ENCODE assay signal across 8 cellular contexts in genomic region chr5:14581333-14581890, GRCh38. TPM values are rescaled to one million over a fixed set of nuclear protein-coding genes. Genes with fewer than 3 reads are reported as not detected.
DNase-seq lines count a peak whose midpoint lies in the region; ATAC-seq and TF ChIP-seq lines count a peak whose summit lies in the region.

Gene OTULINL, plus strand, starts transcription at chr5:14581792. Its CDS starts 103 bp downstream, at chr5:14581895.

- peaks cover 8% of the 10 kb centered on the region; the same call in 1 of the 2 replicates for H3K4me1 ChIP-seq in SJCRH30
- no peaks in the 10 kb centered on the region for H3K4me1 ChIP-seq in foreskin keratinocyte
- no peaks in the 10 kb centered on the region for H3K4me1 ChIP-seq in neuronal stem cell (ENCODE audit: control insufficient read depth in 2 of 2, insufficient read depth in 1 of 2, low read depth in 1 of 2, low read length in 2 of 2)

- no peak within 1 kb of the TSS for H2BK120ac ChIP-seq in neuronal stem cell (ENCODE audit: low read depth, low read length)

- H3K14ac ChIP-seq in neuronal stem cell (ENCODE audit: low read length): no peak within 1 kb of the TSS

- H3K79me1 ChIP-seq in neuronal stem cell (ENCODE audit: low read depth, low read length): peaks cover 2% of the 10 kb centered on the region

- H3K18ac ChIP-seq in neuronal stem cell (ENCODE audit: low read length): peak within 1 kb of the TSS; percentile 93

- peak within 1 kb of the TSS; percentile 67 for H3K23ac ChIP-seq in neuronal stem cell (ENCODE audit: low read depth, low read length, poor library complexity)

- H2BK12ac ChIP-seq in neuronal stem cell (ENCODE audit: low read length): no peak within 1 kb of the TSS

- H3K9me3 ChIP-seq in SJCRH30 (replicated peaks) (0 out of 2 replicates have a peak, but pooled peaks cover 4% of the 10 kb centered on the region), neuronal stem cell (replicated peaks in 1 of 2; ENCODE audit: control insufficient read depth in 2 of 2, insufficient read depth in 1 of 2, low read depth in 1 of 2, low read length in 2 of 2) (peaks cover 0 to 6% of the 10 kb centered on the region in 2 donors)

- H3K4me3 ChIP-seq in LNCaP clone FGC (ENCODE audit: low read depth, low read length) (peak within 1 kb of the TSS; percentile 62), SJCRH30 (peak within 1 kb of the TSS; percentile 73), neuronal stem cell (ENCODE audit: low read length in 2 of 2) (peak within 1 kb of the TSS; percentile 58 to 83)

- H3K36me3 ChIP-seq in SJCRH30 (no peaks in the 10 kb centered on the region), neuronal stem cell (replicated peaks in 1 of 2; ENCODE audit: control insufficient read depth in 2 of 2, insufficient read depth in 2 of 2, low read length in 2 of 2) (no peaks in the 10 kb centered on the region)

- peak within 1 kb of the TSS; percentile 94 for H3K4me2 ChIP-seq in neuronal stem cell (ENCODE audit: insufficient read depth, low read length, poor library complexity, severe bottlenecking)

- H3K4ac ChIP-seq in neuronal stem cell (ENCODE audit: low read length): no peak within 1 kb of the TSS

- H3K27me3 ChIP-seq in SJCRH30 (no peaks in the 10 kb centered on the region), foreskin keratinocyte (peaks cover 70% of the 10 kb centered on the region), neuronal stem cell (ENCODE audit: control insufficient read depth in 3 of 3, insufficient read depth in 3 of 3, low read depth in 1 of 3, low read length in 3 of 3) (peaks cover 0 to 46% (median 8%) of the 10 kb centered on the region in 3 experiments)

- H2BK5ac ChIP-seq in neuronal stem cell (ENCODE audit: low read length): peak within 1 kb of the TSS; percentile 77

- peak; percentile 94 for ATAC-seq in foreskin keratinocyte

- H2AK5ac ChIP-seq in neuronal stem cell (ENCODE audit: low read depth, low read length): no peak within 1 kb of the TSS

- no peak for TF ChIP-seq CTCF in LNCaP clone FGC (IDR thresholded peaks at IDR 0.05; ENCODE audit: control insufficient read depth, extremely low read depth, insufficient read depth)
- no peak for TF ChIP-seq CTCF in foreskin keratinocyte (conservative IDR thresholded peaks at IDR 0.05)
- TF ChIP-seq CTCF in subcutaneous adipose tissue (IDR thresholded peaks at IDR 0.05; ENCODE audit: low read depth): no peak

- DNase-seq in Daoy (ENCODE audit: low read depth) (peak; percentile 88), H4 (ENCODE audit: low spot score) (peak; percentile 48), LNCaP clone FGC (ENCODE audit: low read depth) (no peak), SJCRH30 (peak; percentile 84 to 85), foreskin keratinocyte (peak in 1 of 2 donors; percentile 12), neuronal stem cell (ENCODE audit: low spot score) (peak; percentile 91)
- DNase-seq in activated effector memory CD4-positive, alpha-beta T cell treated with anti-CD3 and anti-CD28 coated beads, Interleukin-2, amount 50 U/mL, for 16 hours: peak; percentile 95

- peak within 1 kb of the TSS; percentile 44; the same call in 1 of the 2 replicates for H3K27ac ChIP-seq in SJCRH30
- no peak within 1 kb of the TSS for H3K27ac ChIP-seq in foreskin keratinocyte
- no peak within 1 kb of the TSS for H3K27ac ChIP-seq in neuronal stem cell (replicated peaks; ENCODE audit: low read length)

- H4K91ac ChIP-seq in neuronal stem cell (ENCODE audit: low read depth, low read length, poor library complexity): peak within 1 kb of the TSS; percentile 79

- H4K8ac ChIP-seq in neuronal stem cell (ENCODE audit: low read depth, low read length): no peak within 1 kb of the TSS

- peak within 1 kb of the TSS; percentile 67 for H3K9ac ChIP-seq in neuronal stem cell (ENCODE audit: low read depth, low read length, poor library complexity)

- H2AFZ ChIP-seq in neuronal stem cell (ENCODE audit: low read length): peak within 1 kb of the TSS; percentile 99

- WGBS in neuronal stem cell (ENCODE audit: extremely low coverage in 2 of 2, insufficient read length in 2 of 2, insufficient replicate concordance in 1 of 2), 2 donors: no CpG with 5 or more reads among the region's 57 CpGs

- peak within 1 kb of the TSS; percentile 83 for H2BK15ac ChIP-seq in neuronal stem cell (ENCODE audit: low read length)

RNA-seq across cellular contexts. Expression of gene OTULINL, which starts in this region (rescaled TPM):
- total RNA-seq in Daoy (2014; rRNA removed; shearing (Covaris generic)): 1.6 and 1.9 TPM in 2 replicates
- total RNA-seq in H4 (2014; rRNA removed; shearing (Covaris generic)): 1.1 and 1.2 TPM in 2 replicates
- 20.7 and 21.5 TPM in 2 replicates for total RNA-seq in SJCRH30 (2014; rRNA removed; shearing (Covaris generic))
- total RNA-seq in foreskin keratinocyte (1.8 and 2.0 TPM in 2 replicates), subcutaneous adipose tissue (10 to 100 TPM in 3 of 4 donors, 1 to 10 TPM in 1; 3.2 to 21.6 (median 17.7) TPM)
- polyA plus RNA-seq in foreskin keratinocyte: 1.0 and 1.2 TPM in 2 replicates
- polyA plus RNA-seq in neuronal stem cell (2013, experiment 1 of 2): 3.9 TPM
- polyA plus RNA-seq in neuronal stem cell (2013, experiment 2 of 2): 4.1 TPM
